19 cellular contexts compared by ENCODE assay signal in genomic region chr4:55437356-55437796, GRCh38. TPM values are rescaled to one million over a fixed set of nuclear protein-coding genes. Genes with fewer than 3 reads are reported as not detected.
DNase-seq lines count a peak whose midpoint lies in the region; ATAC-seq and TF ChIP-seq lines count a peak whose summit lies in the region.
"Had no signal": no experiment of that assay in that cellular context is flagged by ENCODE, and none has a peak within 500 bp of the region (broad histone marks: within the 10 kb centered on the region; RNA-seq: fewer than 3 reads in every experiment).

No MANE protein-coding gene starts in this region.

- H3K36me3 ChIP-seq in cardiac muscle cell (peaks cover 48% of the 10 kb centered on the region), BE2C (peaks cover 44% of the 10 kb centered on the region)

- peaks cover 13% of the 10 kb centered on the region for H3K4me1 Mint-ChIP-seq in chondrocyte (ENCODE audit: low read depth)
- peaks cover 15% of the 10 kb centered on the region for H3K4me1 Mint-ChIP-seq in activated CD4-positive, alpha-beta memory T cell treated with anti-CD3 and anti-CD28 coated beads for 36 hours (ENCODE audit: low read depth)
- peaks cover 12% of the 10 kb centered on the region for H3K4me1 Mint-ChIP-seq in activated T-cell treated with anti-CD3 and anti-CD28 coated beads, Interleukin-2, amount 50 U/mL, for 72 hours (ENCODE audit: low read depth)

- no peaks in the 10 kb centered on the region for H3K27me3 Mint-ChIP-seq in chondrocyte (ENCODE audit: low read depth)
- no peaks in the 10 kb centered on the region for H3K27me3 Mint-ChIP-seq in activated CD4-positive, alpha-beta memory T cell treated with anti-CD3 and anti-CD28 coated beads for 36 hours
- H3K27me3 Mint-ChIP-seq in activated T-cell treated with anti-CD3 and anti-CD28 coated beads, Interleukin-2, amount 50 U/mL, for 72 hours (ENCODE audit: low read depth) = no peaks in the 10 kb centered on the region
- H3K27me3 Mint-ChIP-seq: CD4-positive, alpha-beta memory T cell; natural killer cell treated with Interleukin-12 subunit alpha and Interleukin-12 subunit beta and Interleukin-15 and Interleukin-18, amount 100 ng/mL, for 72 hours had no signal

- POLR2A ChIA-PET in activated CD4-positive, alpha-beta memory T cell treated with anti-CD3 and anti-CD28 coated beads for 36 hours (lab: Charles Lee) = no interaction called here

- H3K9me3 ChIP-seq in cardiac muscle cell (ENCODE audit: low read depth) (no peaks in the 10 kb centered on the region), BE2C (no peaks in the 10 kb centered on the region)
- H3K9me3 ChIP-seq: esophagus squamous epithelium, left ventricle myocardium inferior, thoracic aorta had no signal

- intact Hi-C loops in left ventricle myocardium superior (cut with micrococcal nuclease) (no loop called here), left colon (cut with DNase I, micrococcal nuclease) (no loop called here)
- intact Hi-C loops in activated CD4-positive, alpha-beta memory T cell treated with anti-CD3 and anti-CD28 coated beads for 36 hours (cut with micrococcal nuclease) = no loop called here

- TF ChIP-seq CTCF in cardiac muscle cell (IDR thresholded peaks at IDR 0.05; ENCODE audit: low read depth, low read length) (no peak), chondrocyte (IDR thresholded peaks at IDR 0.05) (no peak), BE2C (IDR thresholded peaks at IDR 0.05; ENCODE audit: low read depth, low read length) (no peak)

- H3K36me3 Mint-ChIP-seq in chondrocyte (ENCODE audit: low read depth) = peaks cover 19% of the 10 kb centered on the region
- peaks cover 37% of the 10 kb centered on the region for H3K36me3 Mint-ChIP-seq in activated CD4-positive, alpha-beta memory T cell treated with anti-CD3 and anti-CD28 coated beads for 36 hours
- H3K36me3 Mint-ChIP-seq in activated T-cell treated with anti-CD3 and anti-CD28 coated beads, Interleukin-2, amount 50 U/mL, for 72 hours (ENCODE audit: insufficient read depth in 2 of 2) = peaks cover 4 to 16% of the 10 kb centered on the region in 2 donors

- H3K4me3 ChIP-seq in cardiac muscle cell = no peak overlapping the region
- no peak overlapping the region for H3K4me3 ChIP-seq in BE2C (ENCODE audit: low read depth, low read length)
- H3K4me3 ChIP-seq: esophagus squamous epithelium, left ventricle myocardium inferior, thoracic aorta had no signal

- no peak for ATAC-seq in left ventricle myocardium superior
- peak; percentile 86 for ATAC-seq in left colon
- no peak for ATAC-seq in activated T-cell treated with anti-CD3 and anti-CD28 coated beads, Interleukin-2, amount 50 U/mL, for 72 hours (replicated peaks in 1 of 2)
- ATAC-seq: natural killer cell treated with Interleukin-12 subunit alpha and Interleukin-12 subunit beta and Interleukin-15 and Interleukin-18, amount 100 ng/mL, for 72 hours had no signal

- H3K27ac Mint-ChIP-seq in chondrocyte (ENCODE audit: unreplicated experiment) = peak overlapping the region; percentile 18
- H3K27ac Mint-ChIP-seq in activated CD4-positive, alpha-beta memory T cell treated with anti-CD3 and anti-CD28 coated beads for 36 hours = no peak overlapping the region
- no peak overlapping the region for H3K27ac Mint-ChIP-seq in activated T-cell treated with anti-CD3 and anti-CD28 coated beads, Interleukin-2, amount 50 U/mL, for 72 hours
- H3K27ac Mint-ChIP-seq: natural killer cell treated with Interleukin-12 subunit alpha and Interleukin-12 subunit beta and Interleukin-15 and Interleukin-18, amount 100 ng/mL, for 72 hours had no signal

- CTCF ChIA-PET in activated CD4-positive, alpha-beta memory T cell treated with anti-CD3 and anti-CD28 coated beads for 36 hours (lab: Charles Lee) = interaction anchor here (1.1 kb wide), 1 partner anchor 29 kb away, joined by 3 read pairs; no protein-coding TSS in a partner anchor

- DNase-seq in cardiac muscle cell (ENCODE audit: low read depth in 1 of 2, low spot score in 1 of 2) = peak in 1 of 2 donors; percentile 24
- no peak for DNase-seq in left ventricle myocardium superior
- DNase-seq in chondrocyte (ENCODE audit: low spot score) = no peak
- DNase-seq in left colon = peak in 1 of 2 donors; percentile 42
- no peak for DNase-seq in activated CD4-positive, alpha-beta memory T cell treated with anti-CD3 and anti-CD28 coated beads for 36 hours
- no peak for DNase-seq in BE2C
- no peak for DNase-seq in NK-92 treated with Interleukin-12 subunit alpha and Interleukin-12 subunit beta, amount 100 ng/mL, for 24 hours (lab: John Stamatoyannopoulos, UW)
- DNase-seq in activated T-cell treated with anti-CD3 and anti-CD28 coated beads, Interleukin-2, amount 50 U/mL, for 72 hours = no peak
- DNase-seq: ACHN; activated CD4-positive, alpha-beta T cell treated with anti-CD3 and anti-CD28 coated beads for 1 hour; activated T-cell treated with anti-CD3 and anti-CD28 coated beads, Interleukin-2, amount 50 U/mL, for 1 hour; CD4-positive, alpha-beta memory T cell; esophagus squamous epithelium; left ventricle myocardium inferior; NCI-H1930; NCI-H524; right cardiac atrium had no signal

- H3K4me1 ChIP-seq in cardiac muscle cell (ENCODE audit: low read depth) = no peaks in the 10 kb centered on the region
- no peaks in the 10 kb centered on the region for H3K4me1 ChIP-seq in BE2C

- H3K9me3 Mint-ChIP-seq in chondrocyte (ENCODE audit: low read depth) = no peaks in the 10 kb centered on the region
- no peaks in the 10 kb centered on the region for H3K9me3 Mint-ChIP-seq in activated CD4-positive, alpha-beta memory T cell treated with anti-CD3 and anti-CD28 coated beads for 36 hours
- H3K9me3 Mint-ChIP-seq in activated T-cell treated with anti-CD3 and anti-CD28 coated beads, Interleukin-2, amount 50 U/mL, for 72 hours = no peaks in the 10 kb centered on the region
- H3K9me3 Mint-ChIP-seq: CD4-positive, alpha-beta memory T cell; natural killer cell treated with Interleukin-12 subunit alpha and Interleukin-12 subunit beta and Interleukin-15 and Interleukin-18, amount 100 ng/mL, for 72 hours had no signal

- no peak overlapping the region for H3K4me3 Mint-ChIP-seq in chondrocyte (ENCODE audit: unreplicated experiment)
- H3K4me3 Mint-ChIP-seq in activated CD4-positive, alpha-beta memory T cell treated with anti-CD3 and anti-CD28 coated beads for 36 hours = no peak overlapping the region
- no peak overlapping the region for H3K4me3 Mint-ChIP-seq in activated T-cell treated with anti-CD3 and anti-CD28 coated beads, Interleukin-2, amount 50 U/mL, for 72 hours
- H3K4me3 Mint-ChIP-seq: CD4-positive, alpha-beta memory T cell; natural killer cell treated with Interleukin-12 subunit alpha and Interleukin-12 subunit beta and Interleukin-15 and Interleukin-18, amount 100 ng/mL, for 72 hours had no signal

- H3K27me3 ChIP-seq in cardiac muscle cell (no peaks in the 10 kb centered on the region), BE2C (no peaks in the 10 kb centered on the region)
- H3K27me3 ChIP-seq: esophagus squamous epithelium had no signal

- H3K27ac ChIP-seq in cardiac muscle cell = peak overlapping the region; percentile 49
- H3K27ac ChIP-seq: esophagus squamous epithelium, left ventricle myocardium inferior, thoracic aorta had no signal

RNA-seq across cellular contexts. Expression of gene TMEM165, which starts 41.6 kb away (rescaled TPM):
- total RNA-seq in cardiac muscle cell (107 and 124 TPM in 2 replicates), left ventricle myocardium superior (35.9 TPM), chondrocyte (110 to 129 TPM (median 111 TPM) in 3 replicates), left colon (10 to 100 TPM; 65.8 to 71.9 TPM)
- polyA plus RNA-seq in cardiac muscle cell = 90.8 and 109 TPM in 2 replicates
- total RNA-seq in activated CD4-positive, alpha-beta memory T cell treated with anti-CD3 and anti-CD28 coated beads for 36 hours = 10 to 100 TPM; 50.4 to 56.8 TPM
- polyA plus RNA-seq in BE2C (2012; ENCODE audit: insufficient read depth, insufficient read length, low read depth) = 45.3 TPM
- total RNA-seq in activated T-cell treated with anti-CD3 and anti-CD28 coated beads, Interleukin-2, amount 50 U/mL, for 72 hours = 10 to 100 TPM; 65.8 to 65.9 TPM
